38 cellular contexts compared by ENCODE assay signal in the genomic region with DNA sequence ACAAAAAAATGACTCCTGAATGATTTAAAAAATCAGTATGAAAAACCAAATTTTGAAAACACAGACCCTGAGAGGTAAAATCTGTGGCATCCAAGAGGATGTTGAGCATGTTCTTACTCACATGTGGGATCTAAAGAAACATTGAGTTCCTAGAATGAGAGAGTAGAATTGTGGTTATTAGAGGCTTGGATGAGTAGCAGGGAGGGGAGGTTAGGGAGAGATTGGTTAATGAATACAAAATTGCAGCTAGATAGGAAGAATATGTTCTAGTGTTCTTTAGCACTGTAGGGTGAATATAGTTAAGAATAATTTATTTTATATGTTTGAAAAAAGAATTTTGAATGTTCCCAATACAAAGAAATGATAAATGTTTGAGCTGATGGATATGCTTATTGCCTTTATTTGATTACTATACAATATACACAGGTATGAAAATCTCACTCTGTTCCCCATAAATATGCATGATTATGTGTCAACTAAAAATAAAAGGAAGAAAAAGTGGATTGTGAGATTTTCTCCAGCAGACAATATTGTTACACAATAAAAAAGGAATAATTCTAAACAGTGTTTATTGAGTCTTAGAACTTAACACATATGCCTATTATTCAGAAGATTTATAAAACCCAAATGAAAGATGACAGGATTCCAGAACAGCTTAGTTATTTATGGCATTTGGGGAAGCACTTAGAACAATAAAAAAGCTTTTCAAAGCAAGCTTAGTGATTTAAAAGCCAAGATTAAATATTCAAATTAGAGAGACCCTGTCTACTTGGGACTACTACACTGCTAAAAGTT. TPM values are rescaled to one million over a fixed set of nuclear protein-coding genes. Genes with fewer than 3 reads are reported as not detected.
"Had no signal": no experiment of that assay in that cellular context is flagged by ENCODE, and none has a peak within 500 bp of the region (broad histone marks: within the 10 kb centered on the region; RNA-seq: fewer than 3 reads in every experiment).

No MANE protein-coding gene starts in this region.

- FAIRE-seq: endometrium, endothelial cell of umbilical vein, frontal cortex had no signal

- H3K36me3 Mint-ChIP-seq: activated CD4-positive, alpha-beta memory T cell treated with anti-CD3 and anti-CD28 coated beads for 36 hours; activated CD8-positive, alpha-beta memory T cell treated with anti-CD3 and anti-CD28 coated beads, Interleukin-2, amount 10 ng/mL, durations not matched to agents 7 days and 5 days; activated naive CD4-positive, alpha-beta T cell treated with anti-CD3 and anti-CD28 coated beads, Interleukin-2, amount 50 U/mL, for 24 hours; activated naive CD8-positive, alpha-beta T cell treated with anti-CD3 and anti-CD28 coated beads for 36 hours had no signal

- H3K4me3 Mint-ChIP-seq: activated CD4-positive, alpha-beta memory T cell treated with anti-CD3 and anti-CD28 coated beads for 36 hours; activated CD4-positive, alpha-beta T cell treated with anti-CD3 and anti-CD28 coated beads for 36 hours; activated CD4-positive, alpha-beta T cell treated with anti-CD3 and anti-CD28 coated beads, Interleukin-2, amount 10 ng/mL, durations not matched to agents 24 days and 14 days; activated CD8-positive, alpha-beta memory T cell treated with anti-CD3 and anti-CD28 coated beads, Interleukin-2, amount 10 ng/mL, durations not matched to agents 7 days and 5 days; activated CD8-positive, alpha-beta T cell treated with anti-CD3 and anti-CD28 coated beads, Interleukin-2, amount 10 ng/mL, durations not matched to agents 7 days and 5 days; activated naive CD4-positive, alpha-beta T cell treated with anti-CD3 and anti-CD28 coated beads for 36 hours; activated naive CD4-positive, alpha-beta T cell treated with anti-CD3 and anti-CD28 coated beads, Interleukin-2, amount 50 U/mL, for 24 hours; activated naive CD8-positive, alpha-beta T cell treated with anti-CD3 and anti-CD28 coated beads for 36 hours; activated naive CD8-positive, alpha-beta T cell treated with anti-CD3 and anti-CD28 coated beads, Interleukin-2, amount 50 U/mL, for 24 hours; activated T-helper 1 cell treated with anti-CD3 and anti-CD28 coated beads, Interleukin-12 subunit alpha, Interleukin-12 subunit beta, Interleukin-2, Interleukin-4 antibody, amounts not matched to agents 30 ng/mL and 10 ng/mL and 1 ng/mL, durations not matched to agents 14 hours and 24 hours and 36 hours had no signal

- H3K36me3 ChIP-seq: adrenal gland, cardiac muscle cell, colonic mucosa, esophagus squamous epithelium had no signal

- H3K4me3 ChIP-seq: adrenal gland, body of pancreas, cardiac muscle cell, colonic mucosa, esophagus squamous epithelium had no signal

- H3K27me3 ChIP-seq: adrenal gland, body of pancreas, cardiac muscle cell, colonic mucosa, esophagus squamous epithelium had no signal

- DNase-seq: activated CD4-positive, alpha-beta memory T cell treated with anti-CD3 and anti-CD28 coated beads for 36 hours; activated CD4-positive, alpha-beta T cell treated with anti-CD3 and anti-CD28 coated beads for 36 hours; activated CD4-positive, alpha-beta T cell treated with anti-CD3 and anti-CD28 coated beads, Interleukin-2, amount 10 ng/mL, durations not matched to agents 24 days and 14 days; activated CD4-positive, CD25-positive, alpha-beta regulatory T cell; activated CD4-positive, CD25-positive, alpha-beta regulatory T cell treated with anti-CD3 and anti-CD28 coated beads, Interleukin-2, amount 50 U/mL, for 72 hours; activated CD8-positive, alpha-beta memory T cell treated with anti-CD3 and anti-CD28 coated beads, Interleukin-2, amount 10 ng/mL, durations not matched to agents 7 days and 5 days; activated CD8-positive, alpha-beta memory T cell treated with anti-CD3 and anti-CD28 coated beads, Interleukin-2, amount 50 U/mL, for 4 hours; activated CD8-positive, alpha-beta T cell treated with anti-CD3 and anti-CD28 coated beads, Interleukin-2, amount 10 ng/mL, durations not matched to agents 7 days and 5 days; activated effector memory CD4-positive, alpha-beta T cell treated with anti-CD3 and anti-CD28 coated beads, Interleukin-2, amount 50 U/mL, for 16 hours; activated naive CD4-positive, alpha-beta T cell treated with anti-CD3 and anti-CD28 coated beads for 36 hours; activated naive CD8-positive, alpha-beta T cell treated with anti-CD3 and anti-CD28 coated beads for 36 hours; activated naive CD8-positive, alpha-beta T cell treated with anti-CD3 and anti-CD28 coated beads, Interleukin-2, amount 50 U/mL, for 24 hours; activated T-cell treated with anti-CD3 and anti-CD28 coated beads, Interleukin-2, amount 50 U/mL, for 1 hour; activated T-cell treated with anti-CD3 and anti-CD28 coated beads, Interleukin-2, amount 50 U/mL, for 48 hours; adrenal gland; amygdala; aorta; body of pancreas; central memory CD4-positive, alpha-beta T cell; cerebellar nuclear complex; colonic mucosa; effector CD8-positive, alpha-beta T cell; esophagus squamous epithelium; glutamatergic neuron; T-helper 2 cell had no signal

- H3K9me3 ChIP-seq: adrenal gland, body of pancreas, colonic mucosa, esophagus squamous epithelium had no signal

- ATAC-seq: activated CD4-positive, alpha-beta T cell treated with anti-CD3 and anti-CD28 coated beads for 36 hours; activated CD8-positive, alpha-beta memory T cell treated with anti-CD3 and anti-CD28 coated beads, Interleukin-2, amount 10 ng/mL, durations not matched to agents 7 days and 5 days; activated CD8-positive, alpha-beta T cell treated with anti-CD3 and anti-CD28 coated beads, Interleukin-2, amount 10 ng/mL, durations not matched to agents 7 days and 5 days; activated naive CD8-positive, alpha-beta T cell treated with anti-CD3 and anti-CD28 coated beads, Interleukin-2, amount 50 U/mL, for 24 hours; body of pancreas had no signal

- H3K27me3 Mint-ChIP-seq: activated CD4-positive, alpha-beta memory T cell treated with anti-CD3 and anti-CD28 coated beads for 36 hours; activated CD4-positive, alpha-beta T cell treated with anti-CD3 and anti-CD28 coated beads for 36 hours had no signal

- H3K27ac Mint-ChIP-seq: activated CD4-positive, alpha-beta memory T cell treated with anti-CD3 and anti-CD28 coated beads for 36 hours; activated CD4-positive, alpha-beta T cell treated with anti-CD3 and anti-CD28 coated beads for 36 hours; activated CD4-positive, alpha-beta T cell treated with anti-CD3 and anti-CD28 coated beads, Interleukin-2, amount 10 ng/mL, durations not matched to agents 24 days and 14 days; activated CD8-positive, alpha-beta memory T cell treated with anti-CD3 and anti-CD28 coated beads, Interleukin-2, amount 10 ng/mL, durations not matched to agents 7 days and 5 days; activated CD8-positive, alpha-beta T cell treated with anti-CD3 and anti-CD28 coated beads, Interleukin-2, amount 10 ng/mL, durations not matched to agents 7 days and 5 days; activated naive CD4-positive, alpha-beta T cell treated with anti-CD3 and anti-CD28 coated beads for 36 hours; activated naive CD4-positive, alpha-beta T cell treated with anti-CD3 and anti-CD28 coated beads, Interleukin-2, amount 50 U/mL, for 24 hours; activated naive CD8-positive, alpha-beta T cell treated with anti-CD3 and anti-CD28 coated beads for 36 hours; activated naive CD8-positive, alpha-beta T cell treated with anti-CD3 and anti-CD28 coated beads, Interleukin-2, amount 50 U/mL, for 24 hours; activated T-helper 1 cell treated with anti-CD3 and anti-CD28 coated beads, Interleukin-12 subunit alpha, Interleukin-12 subunit beta, Interleukin-2, Interleukin-4 antibody, amounts not matched to agents 30 ng/mL and 10 ng/mL and 1 ng/mL, durations not matched to agents 14 hours and 24 hours and 36 hours; activated T-helper 2 cell treated with anti-CD3 and anti-CD28 coated beads, Interferon-gamma antibody, Interleukin-2, Interleukin-4, amounts not matched to agents 10 μg/mL and 5 μg/mL and 100 μg/mL, durations not matched to agents 14 hours and 24 hours and 36 hours had no signal

- H3K27ac ChIP-seq: adrenal gland, body of pancreas, cardiac muscle cell, colonic mucosa, epithelial cell of prostate, esophagus squamous epithelium had no signal

- H3K4me1 ChIP-seq: adrenal gland, body of pancreas, colonic mucosa, esophagus squamous epithelium had no signal

- H3K9me3 Mint-ChIP-seq: activated CD4-positive, alpha-beta memory T cell treated with anti-CD3 and anti-CD28 coated beads for 36 hours; activated CD4-positive, alpha-beta T cell treated with anti-CD3 and anti-CD28 coated beads, Interleukin-2, amount 10 ng/mL, durations not matched to agents 24 days and 14 days; activated naive CD4-positive, alpha-beta T cell treated with anti-CD3 and anti-CD28 coated beads for 36 hours; activated naive CD4-positive, alpha-beta T cell treated with anti-CD3 and anti-CD28 coated beads, Interleukin-2, amount 50 U/mL, for 24 hours; activated naive CD8-positive, alpha-beta T cell treated with anti-CD3 and anti-CD28 coated beads for 36 hours; activated naive CD8-positive, alpha-beta T cell treated with anti-CD3 and anti-CD28 coated beads, Interleukin-2, amount 50 U/mL, for 24 hours; activated T-helper 1 cell treated with anti-CD3 and anti-CD28 coated beads, Interleukin-12 subunit alpha, Interleukin-12 subunit beta, Interleukin-2, Interleukin-4 antibody, amounts not matched to agents 30 ng/mL and 10 ng/mL and 1 ng/mL, durations not matched to agents 14 hours and 24 hours and 36 hours; activated T-helper 2 cell treated with anti-CD3 and anti-CD28 coated beads, Interferon-gamma antibody, Interleukin-2, Interleukin-4, amounts not matched to agents 10 μg/mL and 5 μg/mL and 100 μg/mL, durations not matched to agents 14 hours and 24 hours and 36 hours had no signal

- H3K4me1 Mint-ChIP-seq: activated CD4-positive, alpha-beta T cell treated with anti-CD3 and anti-CD28 coated beads, Interleukin-2, amount 10 ng/mL, durations not matched to agents 24 days and 14 days; activated CD8-positive, alpha-beta memory T cell treated with anti-CD3 and anti-CD28 coated beads, Interleukin-2, amount 10 ng/mL, durations not matched to agents 7 days and 5 days; activated naive CD4-positive, alpha-beta T cell treated with anti-CD3 and anti-CD28 coated beads, Interleukin-2, amount 50 U/mL, for 24 hours; activated naive CD8-positive, alpha-beta T cell treated with anti-CD3 and anti-CD28 coated beads for 36 hours; activated naive CD8-positive, alpha-beta T cell treated with anti-CD3 and anti-CD28 coated beads, Interleukin-2, amount 50 U/mL, for 24 hours had no signal

RNA-seq across cellular contexts. Expression of a gene that starts 28.7 kb away (rescaled TPM):
- total RNA-seq: activated CD4-positive, alpha-beta memory T cell treated with anti-CD3 and anti-CD28 coated beads for 36 hours; activated CD4-positive, alpha-beta T cell treated with anti-CD3 and anti-CD28 coated beads for 36 hours; activated CD4-positive, alpha-beta T cell treated with anti-CD3 and anti-CD28 coated beads, Interleukin-2, amount 10 ng/mL, durations not matched to agents 24 days and 14 days; activated CD8-positive, alpha-beta memory T cell treated with anti-CD3 and anti-CD28 coated beads for 36 hours; activated CD8-positive, alpha-beta memory T cell treated with anti-CD3 and anti-CD28 coated beads, Interleukin-2, amount 10 ng/mL, durations not matched to agents 7 days and 5 days; activated CD8-positive, alpha-beta T cell treated with anti-CD3 and anti-CD28 coated beads, Interleukin-2, amount 10 ng/mL, durations not matched to agents 7 days and 5 days; activated naive CD4-positive, alpha-beta T cell treated with anti-CD3 and anti-CD28 coated beads for 36 hours; activated naive CD8-positive, alpha-beta T cell treated with anti-CD3 and anti-CD28 coated beads for 36 hours; activated T-helper 1 cell treated with anti-CD3 and anti-CD28 coated beads, Interleukin-12 subunit alpha, Interleukin-12 subunit beta, Interleukin-2, Interleukin-4 antibody, amounts not matched to agents 30 ng/mL and 10 ng/mL and 1 ng/mL, durations not matched to agents 14 hours and 24 hours and 36 hours; activated T-helper 2 cell treated with anti-CD3 and anti-CD28 coated beads, Interferon-gamma antibody, Interleukin-2, Interleukin-4, amounts not matched to agents 10 μg/mL and 5 μg/mL and 100 μg/mL, durations not matched to agents 14 hours and 24 hours and 36 hours; cardiac muscle cell; dermis microvascular lymphatic vessel endothelial cell; endothelial cell of umbilical vein; fibroblast of lung; fibroblast of villous mesenchyme; T-helper 1 cell treated with Interleukin-12 subunit alpha and Interleukin-12 subunit beta and Interleukin-4 antibody, amounts not matched to agents 30 ng/mL and 1 ng/mL, for 36 hours had no signal
- polyA plus RNA-seq: cardiac muscle cell, endothelial cell of umbilical vein, fibroblast of lung had no signal
